In genomic region chr4:152972821-152973613, GRCh38 we compare ENCODE assay signal across 12 cellular contexts. TPM values are rescaled to one million over a fixed set of nuclear protein-coding genes. Genes with fewer than 3 reads are reported as not detected.
DNase-seq lines count a peak whose midpoint lies in the region; ATAC-seq and TF ChIP-seq lines count a peak whose summit lies in the region.
"Had no signal": no experiment of that assay in that cellular context is flagged by ENCODE, and none has a peak within 500 bp of the region (broad histone marks: within the 10 kb centered on the region; RNA-seq: fewer than 3 reads in every experiment).

No MANE protein-coding gene starts in this region.

- peaks cover 6% of the 10 kb centered on the region for H3K36me3 Mint-ChIP-seq in Caco-2 (ENCODE audit: insufficient read depth, unreplicated experiment)
- H3K36me3 Mint-ChIP-seq: activated naive CD8-positive, alpha-beta T cell treated with anti-CD3 and anti-CD28 coated beads for 36 hours had no signal

- peak; percentile 84 for ATAC-seq in omental fat pad (ENCODE audit: low FRiP score)

- no peaks in the 10 kb centered on the region for H3K9me3 ChIP-seq in Caco-2

- TF ChIP-seq CTCF in AG09319 (IDR thresholded peaks at IDR 0.05; ENCODE audit: low read depth, low read length), result no peak
- no peak for TF ChIP-seq CTCF in epithelial cell of proximal tubule (conservative IDR thresholded peaks at IDR 0.05; ENCODE audit: low read depth, low read length)
- TF ChIP-seq CTCF in omental fat pad (IDR thresholded peaks at IDR 0.05), result no peak
- TF ChIP-seq CTCF in Caco-2 (IDR thresholded peaks at IDR 0.05; ENCODE audit: insufficient read depth in 1 of 2, low read depth in 1 of 2, low read length in 1 of 2, severe bottlenecking in 1 of 2, unreplicated experiment in 1 of 2), result no peak

- H3K4me3 ChIP-seq in epithelial cell of proximal tubule (ENCODE audit: low read depth, low read length) (no peak overlapping the region), Caco-2 (ENCODE audit: low read depth, low read length) (no peak overlapping the region)

- no peaks in the 10 kb centered on the region for H3K27me3 ChIP-seq in Caco-2 (replicated peaks; ENCODE audit: control insufficient read depth, insufficient read depth, low read length)

- no TSS peak for BruUV-seq in Caco-2 (replicated peaks; lab: Mats Ljungman, UMichigan)

- H3K4me1 Mint-ChIP-seq in Caco-2 (ENCODE audit: low read depth, unreplicated experiment), result no peaks in the 10 kb centered on the region
- H3K4me1 Mint-ChIP-seq: activated B cell treated with CpG ODN at 0.5 μM for 24 hours; activated naive CD8-positive, alpha-beta T cell treated with anti-CD3 and anti-CD28 coated beads for 36 hours; nephron progenitor cell had no signal

- no peaks in the 10 kb centered on the region for H3K36me3 ChIP-seq in Caco-2 (ENCODE audit: control insufficient read depth, insufficient read depth, low read length)

- H3K4me3 Mint-ChIP-seq in Caco-2 (ENCODE audit: unreplicated experiment), result no peak overlapping the region
- H3K4me3 Mint-ChIP-seq: activated B cell treated with CpG ODN at 0.5 μM for 24 hours; activated naive CD8-positive, alpha-beta T cell treated with anti-CD3 and anti-CD28 coated beads for 36 hours; nephron progenitor cell had no signal

- H3K27ac Mint-ChIP-seq in Caco-2 (ENCODE audit: unreplicated experiment), result no peak overlapping the region
- H3K27ac Mint-ChIP-seq: activated B cell treated with CpG ODN at 0.5 μM for 24 hours; activated naive CD8-positive, alpha-beta T cell treated with anti-CD3 and anti-CD28 coated beads for 36 hours; nephron progenitor cell had no signal

- no peaks in the 10 kb centered on the region for H3K9me3 Mint-ChIP-seq in Caco-2 (ENCODE audit: unreplicated experiment)
- H3K9me3 Mint-ChIP-seq: activated B cell treated with CpG ODN at 0.5 μM for 24 hours; activated naive CD8-positive, alpha-beta T cell treated with anti-CD3 and anti-CD28 coated beads for 36 hours; nephron progenitor cell had no signal

- POLR2A ChIA-PET in Caco-2 (lab: Charles Lee), result no interaction called here

- intact Hi-C loops in Caco-2 (cut with micrococcal nuclease; ENCODE audit: unreplicated experiment), result no loop called here

- no peaks in the 10 kb centered on the region for H3K27me3 Mint-ChIP-seq in Caco-2 (ENCODE audit: insufficient read depth, unreplicated experiment)
- H3K27me3 Mint-ChIP-seq: activated naive CD8-positive, alpha-beta T cell treated with anti-CD3 and anti-CD28 coated beads for 36 hours had no signal

- H3K4me1 ChIP-seq in Caco-2, result no peaks in the 10 kb centered on the region

- peak; percentile 52 for DNase-seq in AG09319 (ENCODE audit: extremely low read depth, low read depth)
- peak; percentile 94 for DNase-seq in M059J (ENCODE audit: low read depth)
- DNase-seq in epithelial cell of proximal tubule (ENCODE audit: low read depth), result peak; percentile 80
- DNase-seq in omental fat pad (ENCODE audit: low spot score), result no peak
- no peak for DNase-seq in DMS114 treated with DMSO at 0.1 percent for 48 hours (lab: John Stamatoyannopoulos, UW; ENCODE audit: unreplicated experiment)
- DNase-seq in NCI-H526 treated with DMSO at 0.1 percent for 48 hours (lab: John Stamatoyannopoulos, UW), result no peak
- DNase-seq in NCI-H146 treated with DMSO at 0.1 percent for 48 hours (lab: John Stamatoyannopoulos, UW; ENCODE audit: unreplicated experiment), result no peak
- no peak for DNase-seq in Caco-2
- DNase-seq: activated B cell treated with CpG ODN at 0.5 μM for 24 hours; activated naive CD8-positive, alpha-beta T cell treated with anti-CD3 and anti-CD28 coated beads for 36 hours; glutamatergic neuron; nephron progenitor cell had no signal

- CTCF ChIA-PET in Caco-2 (lab: Charles Lee), result no interaction called here

RNA-seq across cellular contexts. Expression of gene FHDC1, which starts 36.9 kb away (rescaled TPM):
- total RNA-seq in M059J (2014; rRNA removed; shearing (Covaris generic)), result 0.39 and 0.76 TPM in 2 replicates
- total RNA-seq in epithelial cell of proximal tubule, result 0.72 and 2.1 TPM in 2 replicates
- 1 to 10 TPM in 3 of 4 donors, under 1 TPM in 1; 0.96 to 2.0 (median 1.2) TPM for total RNA-seq in omental fat pad
- 1.4 and 1.5 TPM in 2 replicates for total RNA-seq in Caco-2 (2022)

Comparison
In these comparisons a context has a peak if more than half of its experiments do, and no peak if none do; other contexts are left out.
1. DNase-seq: peak in AG09319 (single experiment), M059J (single experiment) and epithelial cell of proximal tubule (single experiment); none in omental fat pad (single experiment), DMS114 treated with DMSO at 0.1 percent for 48 hours (single experiment), NCI-H526 treated with DMSO at 0.1 percent for 48 hours (single experiment), NCI-H146 treated with DMSO at 0.1 percent for 48 hours (single experiment) and Caco-2 (0 of 2).